2 cellular contexts compared by ENCODE assay signal in the genomic region with DNA sequence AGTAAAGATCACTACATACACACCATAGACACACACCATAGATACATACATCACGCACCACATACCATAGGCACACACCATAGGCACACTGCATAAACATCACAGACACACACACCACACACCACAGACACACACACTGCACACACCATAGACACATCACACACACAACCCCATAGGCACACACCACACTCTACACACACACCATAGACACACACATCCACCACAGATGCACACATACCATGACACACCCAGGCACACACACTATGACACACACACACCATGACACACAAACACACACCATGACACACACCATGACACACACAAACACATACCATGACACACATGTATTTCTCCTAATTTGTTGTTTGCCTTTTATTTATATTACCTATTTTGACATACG.
A peak's percentile ranks its signal among the peaks of the same experiment; 100 is the strongest.
TF ChIP-seq lines count a peak whose summit lies in the region.

No MANE protein-coding gene starts in this region.

TF ChIP-seq in IMR-90, 13 proteins besides CTCF, POLR2A, EP300 and RAD21:
- TF ChIP-seq MAZ (IDR thresholded peaks at IDR 0.05; ENCODE audit: borderline replicate concordance, low read depth, low read length) (no peak), CEBPB (IDR thresholded peaks at IDR 0.05; ENCODE audit: low read depth, low read length) (no peak), MXI1 (IDR thresholded peaks at IDR 0.05; ENCODE audit: borderline replicate concordance, low read depth, low read length) (no peak), MAFK (IDR thresholded peaks at IDR 0.05; ENCODE audit: low read depth, low read length) (no peak), SMC3 (IDR thresholded peaks at IDR 0.05; ENCODE audit: low read depth, low read length) (no peak), NFE2L2 (IDR thresholded peaks at IDR 0.05; ENCODE audit: low read depth, low read length) (no peak), BHLHE40 (IDR thresholded peaks at IDR 0.05; ENCODE audit: low read depth, low read length) (no peak), USF2 (IDR thresholded peaks at IDR 0.05; ENCODE audit: low read depth, low read length) (no peak), ELK1 (IDR thresholded peaks at IDR 0.05; ENCODE audit: borderline replicate concordance, low read depth, low read length) (no peak), FOS (IDR thresholded peaks at IDR 0.05; ENCODE audit: low read depth, low read length) (no peak), RCOR1 (IDR thresholded peaks at IDR 0.05; ENCODE audit: insufficient replicate concordance, low read length) (no peak)

TF ChIP-seq in K562, 482 proteins besides CTCF, POLR2A, EP300 and RAD21:
- TF ChIP-seq ZNF124 (CRISPR knock-in tag; IDR thresholded peaks at IDR 0.05) (no peak), TSC22D4 (tag; IDR thresholded peaks at IDR 0.05) (0 out of 2 replicates have a peak, but pooled peaks have one; percentile 71)
